22 cellular contexts compared by ENCODE assay signal in genomic region chr3:17949116-17949515, GRCh38.
"Had no signal": no experiment of that assay in that cellular context is flagged by ENCODE, and none has a peak within 500 bp of the region (broad histone marks: within the 10 kb centered on the region; RNA-seq: fewer than 3 reads in every experiment).

No MANE protein-coding gene starts in this region.

- H3K4me3 Mint-ChIP-seq: activated CD4-positive, alpha-beta T cell treated with anti-CD3 and anti-CD28 coated beads, Interleukin-2, amount 10 ng/mL, durations not matched to agents 24 days and 14 days; activated naive CD4-positive, alpha-beta T cell treated with anti-CD3 and anti-CD28 coated beads, Interleukin-2, amount 10 ng/mL, durations not matched to agents 7 days and 5 days; activated naive CD8-positive, alpha-beta T cell treated with anti-CD3 and anti-CD28 coated beads, Interleukin-2, amount 50 U/mL, for 24 hours; neural crest cell; type B pancreatic cell had no signal

- H3K9me3 Mint-ChIP-seq: type B pancreatic cell had no signal

- FAIRE-seq: colon had no signal

- H3K27me3 ChIP-seq: brain microvascular endothelial cell, dorsolateral prefrontal cortex, stomach had no signal

- H3K27me3 Mint-ChIP-seq: activated naive CD4-positive, alpha-beta T cell treated with anti-CD3 and anti-CD28 coated beads, Interleukin-2, amount 10 ng/mL, durations not matched to agents 7 days and 5 days; type B pancreatic cell had no signal

- H3K36me3 ChIP-seq: brain microvascular endothelial cell, stomach had no signal

- ATAC-seq: activated naive CD8-positive, alpha-beta T cell treated with anti-CD3 and anti-CD28 coated beads, Interleukin-2, amount 50 U/mL, for 24 hours; left colon; right cardiac atrium had no signal

- H3K4me3 ChIP-seq: dorsolateral prefrontal cortex, skin epidermis, stomach had no signal

- H3K4me1 ChIP-seq: stomach had no signal

- DNase-seq: activated CD4-positive, alpha-beta T cell treated with anti-CD3 and anti-CD28 coated beads, Interleukin-2, amount 10 ng/mL, durations not matched to agents 24 days and 14 days; activated CD8-positive, alpha-beta memory T cell treated with anti-CD3 and anti-CD28 coated beads, Interleukin-2, amount 50 U/mL, for 48 hours; activated effector memory CD4-positive, alpha-beta T cell treated with Interleukin-2 at 50 U/mL for 16 hours; activated naive CD4-positive, alpha-beta T cell treated with anti-CD3 and anti-CD28 coated beads, Interleukin-2, amount 10 ng/mL, durations not matched to agents 7 days and 5 days; activated naive CD8-positive, alpha-beta T cell treated with anti-CD3 and anti-CD28 coated beads, Interleukin-2, amount 50 U/mL, for 24 hours; activated T-cell treated with anti-CD3 and anti-CD28 coated beads, Interleukin-2, amount 50 U/mL, for 48 hours; anterior cingulate cortex; brain microvascular endothelial cell; central memory CD4-positive, alpha-beta T cell; dorsolateral prefrontal cortex; hypothalamus; islet precursor cell; left colon; midbrain; right cardiac atrium; stimulated activated CD4-positive, alpha-beta T cell treated with anti-CD3 and anti-CD28 coated beads, Interleukin-15, amount 100 ng/mL, for 24 hours; stimulated activated CD4-positive, alpha-beta T cell treated with anti-CD3 and anti-CD28 coated beads, Interleukin-2, amount 100 ng/mL, for 48 hours; stomach had no signal

- H3K27ac ChIP-seq: brain microvascular endothelial cell, dorsolateral prefrontal cortex, skin epidermis, stomach had no signal

- H3K36me3 Mint-ChIP-seq: activated naive CD4-positive, alpha-beta T cell treated with anti-CD3 and anti-CD28 coated beads, Interleukin-2, amount 10 ng/mL, durations not matched to agents 7 days and 5 days; type B pancreatic cell had no signal

- H3K27ac Mint-ChIP-seq: activated CD4-positive, alpha-beta T cell treated with anti-CD3 and anti-CD28 coated beads, Interleukin-2, amount 10 ng/mL, durations not matched to agents 24 days and 14 days; activated naive CD4-positive, alpha-beta T cell treated with anti-CD3 and anti-CD28 coated beads, Interleukin-2, amount 10 ng/mL, durations not matched to agents 7 days and 5 days; activated naive CD8-positive, alpha-beta T cell treated with anti-CD3 and anti-CD28 coated beads, Interleukin-2, amount 50 U/mL, for 24 hours; type B pancreatic cell had no signal

- H3K9me3 ChIP-seq: stomach had no signal

- H3K4me1 Mint-ChIP-seq: activated CD4-positive, alpha-beta T cell treated with anti-CD3 and anti-CD28 coated beads, Interleukin-2, amount 10 ng/mL, durations not matched to agents 24 days and 14 days; activated naive CD4-positive, alpha-beta T cell treated with anti-CD3 and anti-CD28 coated beads, Interleukin-2, amount 10 ng/mL, durations not matched to agents 7 days and 5 days had no signal
